In the genomic region with DNA sequence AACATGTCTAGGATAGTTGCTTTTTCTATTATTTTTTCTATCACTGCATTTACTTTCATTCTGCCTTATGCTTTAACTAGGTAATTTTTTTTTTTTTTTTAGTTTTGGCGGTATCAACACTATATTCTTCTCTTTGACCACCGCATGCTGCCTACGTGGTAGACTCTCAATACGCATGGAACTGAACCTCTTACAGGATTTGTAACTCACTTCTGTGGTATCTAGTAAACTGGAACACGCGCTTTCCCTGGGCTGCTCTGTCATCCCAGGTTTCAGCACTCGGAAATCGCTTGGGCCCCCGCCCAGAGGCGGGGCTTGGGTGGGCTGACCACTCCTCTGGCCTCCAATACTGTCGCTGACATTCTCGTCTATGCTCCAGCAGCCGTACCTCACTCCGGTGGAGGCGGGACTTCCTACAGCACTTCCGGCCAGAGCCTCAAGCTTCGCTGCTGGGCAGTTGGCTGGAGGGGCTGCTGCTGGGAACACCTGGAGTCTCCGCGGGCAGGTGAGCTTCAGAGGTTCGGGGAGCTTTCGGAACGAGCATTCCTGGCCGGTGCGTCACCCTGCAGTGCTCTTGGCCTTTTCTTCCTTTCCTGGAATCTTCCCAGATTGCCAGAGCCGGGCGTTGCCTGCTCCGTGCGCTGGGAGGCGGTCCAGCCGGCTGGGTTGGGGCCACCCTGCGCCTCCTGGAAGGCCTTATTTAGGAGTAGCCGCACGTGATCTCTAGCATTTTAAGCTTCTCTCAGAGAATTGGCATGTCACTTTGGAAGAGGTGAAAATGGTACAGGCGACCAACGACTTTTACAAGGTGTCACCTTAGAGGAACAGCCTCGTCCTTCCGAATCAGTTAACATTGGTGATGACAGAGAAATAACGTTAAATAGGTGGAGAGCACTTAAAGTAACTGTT, we compare ENCODE assay signal across 8 cellular contexts. TPM values are rescaled to one million over a fixed set of nuclear protein-coding genes. Genes with fewer than 3 reads are reported as not detected.
A peak's percentile ranks its signal among the peaks of the same experiment; 100 is the strongest.
DNase-seq lines count a peak whose midpoint lies in the region; ATAC-seq and TF ChIP-seq lines count a peak whose summit lies in the region.

A gene with protein sequence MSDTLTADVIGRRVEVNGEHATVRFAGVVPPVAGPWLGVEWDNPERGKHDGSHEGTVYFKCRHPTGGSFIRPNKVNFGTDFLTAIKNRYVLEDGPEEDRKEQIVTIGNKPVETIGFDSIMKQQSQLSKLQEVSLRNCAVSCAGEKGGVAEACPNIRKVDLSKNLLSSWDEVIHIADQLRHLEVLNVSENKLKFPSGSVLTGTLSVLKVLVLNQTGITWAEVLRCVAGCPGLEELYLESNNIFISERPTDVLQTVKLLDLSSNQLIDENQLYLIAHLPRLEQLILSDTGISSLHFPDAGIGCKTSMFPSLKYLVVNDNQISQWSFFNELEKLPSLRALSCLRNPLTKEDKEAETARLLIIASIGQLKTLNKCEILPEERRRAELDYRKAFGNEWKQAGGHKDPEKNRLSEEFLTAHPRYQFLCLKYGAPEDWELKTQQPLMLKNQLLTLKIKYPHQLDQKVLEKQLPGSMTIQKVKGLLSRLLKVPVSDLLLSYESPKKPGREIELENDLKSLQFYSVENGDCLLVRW (plus strand): TSS at position 428 of the 909 bp plus-strand sequence. CDS start 12,623 bp downstream, outside the sequence.

- peak within 1 kb of the TSS; percentile 88 for H3K4me3 ChIP-seq in GM12864 (ENCODE audit: low read depth, low read length)
- peak within 1 kb of the TSS; percentile 84 for H3K4me3 ChIP-seq in ovary
- peak within 1 kb of the TSS; percentile 33 to 52 (median 48) for H3K4me3 ChIP-seq in thyroid gland (replicated peaks in 1 of 3)

- H3K27ac Mint-ChIP-seq in activated naive CD8-positive, alpha-beta T cell treated with anti-CD3 and anti-CD28 coated beads, Interleukin-2, amount 50 U/mL, for 24 hours = peak within 1 kb of the TSS; percentile 96

- intact Hi-C loops in Right ventricle myocardium inferior (cut with DNase I) = loop anchor here (1.0 kb wide), 1 partner anchor 39 kb away; a partner anchor contains a TSS
- intact Hi-C loops in ovary (cut with DNase I) = no loop called here
- intact Hi-C loops in thyroid gland (cut with DNase I) = loop anchor here (5.0 kb wide), 1 partner anchor 35 kb away; no protein-coding TSS in a partner anchor

- H3K27ac ChIP-seq in ovary (peak within 1 kb of the TSS in 1 of 2 donors; percentile 51), thyroid gland (peak within 1 kb of the TSS; percentile 43 to 84 (median 84))

- H3K36me3 ChIP-seq in ovary = no peaks in the 10 kb centered on the region
- no peaks in the 10 kb centered on the region for H3K36me3 ChIP-seq in thyroid gland

- H3K4me1 ChIP-seq in ovary (ENCODE audit: insufficient read depth) (peaks cover 1% of the 10 kb centered on the region), thyroid gland (peaks cover 4 to 19% of the 10 kb centered on the region in 2 donors)

- H3K9me3 ChIP-seq in ovary (no peaks in the 10 kb centered on the region), thyroid gland (no peaks in the 10 kb centered on the region)

- DNase-seq in GM12864 (ENCODE audit: low read depth) (peak; percentile 90), NCI-H128 (lab: John Stamatoyannopoulos, UW; ENCODE audit: unreplicated experiment) (peak; percentile 96), SW480 (ENCODE audit: low spot score) (peak; percentile 99), Right ventricle myocardium inferior (ENCODE audit: missing footprints) (peak; percentile 98), ovary (peak; percentile 95 to 97 (median 96)), thyroid gland (peak; percentile 99)
- peak; percentile 91 for DNase-seq in activated naive CD8-positive, alpha-beta T cell treated with anti-CD3 and anti-CD28 coated beads, Interleukin-2, amount 50 U/mL, for 24 hours

- H3K36me3 Mint-ChIP-seq in activated naive CD8-positive, alpha-beta T cell treated with anti-CD3 and anti-CD28 coated beads, Interleukin-2, amount 50 U/mL, for 24 hours (ENCODE audit: low read depth) = no peaks in the 10 kb centered on the region

- H3K4me1 Mint-ChIP-seq in activated naive CD8-positive, alpha-beta T cell treated with anti-CD3 and anti-CD28 coated beads, Interleukin-2, amount 50 U/mL, for 24 hours = peaks cover 36% of the 10 kb centered on the region

- no peaks in the 10 kb centered on the region for H3K9me3 Mint-ChIP-seq in activated naive CD8-positive, alpha-beta T cell treated with anti-CD3 and anti-CD28 coated beads, Interleukin-2, amount 50 U/mL, for 24 hours

- TF ChIP-seq EP300 in ovary (IDR thresholded peaks at IDR 0.05) = no peak

- TF ChIP-seq CTCF in GM12864 (IDR thresholded peaks at IDR 0.05; ENCODE audit: low read depth, low read length, missing control alignments) (no peak), ovary (IDR thresholded peaks at IDR 0.05) (no peak), thyroid gland (IDR thresholded peaks at IDR 0.05) (peak in 3 of 6 experiments; percentile 21 to 31 (median 22))

- 0% methylated on average over 38 of the region's 38 CpGs for WGBS in ovary, 3 donors
- 1% methylated on average over 24 to 28 of the region's 38 CpGs for WGBS in thyroid gland, 2 donors

- ATAC-seq in HG02678 (IDR thresholded peaks at IDR 0.05; ENCODE audit: unreplicated experiment) = peak; percentile 100
- peak; percentile 99 for ATAC-seq in activated naive CD8-positive, alpha-beta T cell treated with anti-CD3 and anti-CD28 coated beads, Interleukin-2, amount 50 U/mL, for 24 hours
- ATAC-seq in Right ventricle myocardium inferior = peak; percentile 100

- TF ChIP-seq POLR2A in ovary (IDR thresholded peaks at IDR 0.05) = peak; percentile 63
- peak; percentile 57 to 97 for TF ChIP-seq POLR2A in thyroid gland (IDR thresholded peaks at IDR 0.05)

- H3K4me3 Mint-ChIP-seq in activated naive CD8-positive, alpha-beta T cell treated with anti-CD3 and anti-CD28 coated beads, Interleukin-2, amount 50 U/mL, for 24 hours = peak within 1 kb of the TSS; percentile 96

- H3K27me3 ChIP-seq in ovary (no peaks in the 10 kb centered on the region), thyroid gland (no peaks in the 10 kb centered on the region)

- H3K27me3 Mint-ChIP-seq in activated naive CD8-positive, alpha-beta T cell treated with anti-CD3 and anti-CD28 coated beads, Interleukin-2, amount 50 U/mL, for 24 hours = no peaks in the 10 kb centered on the region

RNA-seq across cellular contexts. Expression of the gene that starts here (rescaled TPM):
- total RNA-seq in Right ventricle myocardium inferior (22.8 TPM), ovary (10 to 100 TPM; 11.8 to 25.5 (median 22.8) TPM), thyroid gland (10 to 100 TPM; 38.0 to 50.3 (median 44.8) TPM)
- polyA plus RNA-seq in ovary = 10 to 100 TPM; 13.7 to 22.9 TPM

Comparison
In these comparisons a context has a peak if more than half of its experiments do, and no peak if none do; other contexts are left out.
1. intact Hi-C loops: an anchor here in Right ventricle myocardium inferior (1.0 kb wide) and thyroid gland (5.0 kb wide); none called in ovary.